In the genomic region with DNA sequence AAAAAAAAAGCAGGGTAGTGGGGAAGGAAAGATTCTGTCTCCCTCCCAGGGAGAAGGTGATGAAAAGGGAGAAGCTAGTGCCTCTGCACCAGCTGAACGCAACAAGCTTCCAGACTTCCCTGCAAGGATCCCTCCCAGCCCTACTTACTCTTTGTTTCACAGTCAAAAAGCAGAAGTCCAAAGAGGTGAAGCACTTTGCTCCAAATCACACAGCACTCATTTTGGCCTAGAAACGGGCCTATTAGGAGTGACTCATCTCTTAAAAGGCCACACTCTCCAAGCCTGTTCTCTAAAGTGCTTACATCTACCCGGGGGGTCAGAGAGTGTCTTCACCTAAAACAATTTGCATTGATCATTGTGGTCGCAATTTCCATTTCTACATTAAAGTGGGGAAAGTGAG, we compare ENCODE assay signal across 19 cellular contexts. TPM values are rescaled to one million over a fixed set of nuclear protein-coding genes. Genes with fewer than 3 reads are reported as not detected.
DNase-seq lines count a peak whose midpoint lies in the region; ATAC-seq and TF ChIP-seq lines count a peak whose summit lies in the region.
"Had no signal": no experiment of that assay in that cellular context is flagged by ENCODE, and none has a peak within 500 bp of the region (broad histone marks: within the 10 kb centered on the region; RNA-seq: fewer than 3 reads in every experiment).

No MANE protein-coding gene starts in this region.

- ATAC-seq in GM23338 (peak; percentile 40; the same call in 2 of the 3 replicates), GM21786 (IDR thresholded peaks at IDR 0.05; ENCODE audit: unreplicated experiment) (no peak), GM19035 (IDR thresholded peaks at IDR 0.05; ENCODE audit: unreplicated experiment) (no peak)
- ATAC-seq: effector memory CD8-positive, alpha-beta T cell had no signal

- H4K20me1 ChIP-seq in GM23338 (replicated peaks; ENCODE audit: insufficient read depth) (no peaks in the 10 kb centered on the region), OCI-LY3 (ENCODE audit: insufficient read depth, low read length) (no peaks in the 10 kb centered on the region)

- no peak overlapping the region for H3K27ac ChIP-seq in GM23338 (ENCODE audit: low read depth)
- H3K27ac ChIP-seq in OCI-LY3 (ENCODE audit: low read length) = no peak overlapping the region
- H3K27ac ChIP-seq: HL-60, KMS-11, thoracic aorta had no signal

- H3K4me1 ChIP-seq in GM23338 (ENCODE audit: insufficient read depth) (no peaks in the 10 kb centered on the region; the same call in 1 of the 2 replicates), OCI-LY3 (ENCODE audit: low read length) (peaks cover 27% of the 10 kb centered on the region)

- no peaks in the 10 kb centered on the region for H3K27me3 Mint-ChIP-seq in GM23338 (ENCODE audit: insufficient read depth, low read depth, poor library complexity)

- H3K9me3 Mint-ChIP-seq in GM23338 = 0 out of 3 replicates have a peak, but pooled peaks cover 4% of the 10 kb centered on the region
- H3K9me3 Mint-ChIP-seq: activated T-helper 1 cell treated with anti-CD3 and anti-CD28 coated beads, Interleukin-12 subunit alpha, Interleukin-12 subunit beta, Interleukin-2, Interleukin-4 antibody, amounts not matched to agents 30 ng/mL and 10 ng/mL and 1 ng/mL, durations not matched to agents 14 hours and 24 hours and 36 hours; effector memory CD8-positive, alpha-beta T cell had no signal

- no peaks in the 10 kb centered on the region for H3F3A ChIP-seq in GM23338 (replicated peaks; ENCODE audit: low read depth)

- no peaks in the 10 kb centered on the region for H3K79me2 ChIP-seq in GM23338 (replicated peaks; ENCODE audit: insufficient read depth)
- no peaks in the 10 kb centered on the region for H3K79me2 ChIP-seq in OCI-LY3 (ENCODE audit: low read length)

- no peak overlapping the region for H3K27ac Mint-ChIP-seq in GM23338
- H3K27ac Mint-ChIP-seq: effector memory CD8-positive, alpha-beta T cell had no signal

- H3K4me2 ChIP-seq in GM23338 (no peak overlapping the region), OCI-LY3 (ENCODE audit: low read length) (peak overlapping the region; percentile 12)
- H3K4me2 ChIP-seq: KMS-11 had no signal

- DNase-seq in Daoy (ENCODE audit: low read depth) (peak; percentile 53), GM23338 (ENCODE audit: low spot score) (no peak), fibroblast of mammary gland (ENCODE audit: low read depth) (peak; percentile 27), amygdala (lab: John Stamatoyannopoulos, UW) (no peak), H7 (no peak)
- DNase-seq: Calu3; caudate nucleus; effector memory CD8-positive, alpha-beta T cell; left cardiac atrium; NCI-H1694 treated with DMSO at 0.1 percent for 48 hours; NCI-H446 treated with DMSO at 0.1 percent for 48 hours; stimulated activated CD4-positive, alpha-beta T cell treated with anti-CD3 and anti-CD28 coated beads, Interleukin-2, amount 100 ng/mL, for 48 hours had no signal

- peaks cover 19% of the 10 kb centered on the region for H3K4me1 Mint-ChIP-seq in GM23338

- H3K4me3 Mint-ChIP-seq in GM23338 = no peak overlapping the region
- H3K4me3 Mint-ChIP-seq: activated T-helper 1 cell treated with anti-CD3 and anti-CD28 coated beads, Interleukin-12 subunit alpha, Interleukin-12 subunit beta, Interleukin-2, Interleukin-4 antibody, amounts not matched to agents 30 ng/mL and 10 ng/mL and 1 ng/mL, durations not matched to agents 14 hours and 24 hours and 36 hours; effector memory CD8-positive, alpha-beta T cell had no signal

- H3K4me3 ChIP-seq in GM23338 (no peak overlapping the region), OCI-LY3 (ENCODE audit: low read length) (no peak overlapping the region), fibroblast of mammary gland (ENCODE audit: control insufficient read depth, low read depth, low read length) (no peak overlapping the region), H7 (ENCODE audit: insufficient read depth, low read depth, low read length) (no peak overlapping the region)
- H3K4me3 ChIP-seq: thoracic aorta had no signal

- H3K36me3 Mint-ChIP-seq in GM23338 (ENCODE audit: low read depth) = no peaks in the 10 kb centered on the region

- H3K9me3 ChIP-seq in OCI-LY3 (ENCODE audit: insufficient read depth, low read length) = no peaks in the 10 kb centered on the region
- H3K9me3 ChIP-seq: thoracic aorta had no signal

- H3K9me2 ChIP-seq in GM23338 (ENCODE audit: insufficient read depth) = no peaks in the 10 kb centered on the region

- H3K27me3 ChIP-seq in GM23338 (ENCODE audit: insufficient read depth) (no peaks in the 10 kb centered on the region), OCI-LY3 (ENCODE audit: low read depth, low read length) (0 out of 2 replicates have a peak, but pooled peaks cover 2% of the 10 kb centered on the region), H7 (ENCODE audit: control insufficient read depth, insufficient read depth, low read length) (no peaks in the 10 kb centered on the region)

- no peaks in the 10 kb centered on the region for H3K36me3 ChIP-seq in GM23338 (ENCODE audit: insufficient read depth)
- H3K36me3 ChIP-seq in OCI-LY3 (replicated peaks; ENCODE audit: low read depth, low read length) = no peaks in the 10 kb centered on the region
- no peaks in the 10 kb centered on the region for H3K36me3 ChIP-seq in H7 (replicated peaks; ENCODE audit: control insufficient read depth, insufficient read depth, low read length)
- H3K36me3 ChIP-seq: thoracic aorta had no signal

- H2AFZ ChIP-seq in GM23338 = no peak overlapping the region
- H2AFZ ChIP-seq in OCI-LY3 (ENCODE audit: low read depth, low read length) = no peak overlapping the region; the same call in 1 of the 2 replicates

- TF ChIP-seq CTCF in GM23338 (conservative IDR thresholded peaks at IDR 0.05; ENCODE audit: low read depth in 2 of 2) = no peak
- TF ChIP-seq CTCF in OCI-LY3 (IDR thresholded peaks at IDR 0.05; ENCODE audit: low read depth, low read length) = no peak
- no peak for TF ChIP-seq CTCF in fibroblast of mammary gland (conservative IDR thresholded peaks at IDR 0.05; ENCODE audit: control insufficient read depth, insufficient read depth, low read depth, low read length)

- no peak overlapping the region for H3K9ac ChIP-seq in OCI-LY3 (ENCODE audit: low read length)
- H3K9ac ChIP-seq: KMS-11 had no signal

TF ChIP-seq in GM23338, 12 proteins besides CTCF, POLR2A, EP300 and RAD21 (continues in another document):
- TF ChIP-seq ZNF331 (CRISPR knock-in tag; IDR thresholded peaks at IDR 0.05; ENCODE audit: low read depth) = no peak
- TF ChIP-seq, protein P1, sequence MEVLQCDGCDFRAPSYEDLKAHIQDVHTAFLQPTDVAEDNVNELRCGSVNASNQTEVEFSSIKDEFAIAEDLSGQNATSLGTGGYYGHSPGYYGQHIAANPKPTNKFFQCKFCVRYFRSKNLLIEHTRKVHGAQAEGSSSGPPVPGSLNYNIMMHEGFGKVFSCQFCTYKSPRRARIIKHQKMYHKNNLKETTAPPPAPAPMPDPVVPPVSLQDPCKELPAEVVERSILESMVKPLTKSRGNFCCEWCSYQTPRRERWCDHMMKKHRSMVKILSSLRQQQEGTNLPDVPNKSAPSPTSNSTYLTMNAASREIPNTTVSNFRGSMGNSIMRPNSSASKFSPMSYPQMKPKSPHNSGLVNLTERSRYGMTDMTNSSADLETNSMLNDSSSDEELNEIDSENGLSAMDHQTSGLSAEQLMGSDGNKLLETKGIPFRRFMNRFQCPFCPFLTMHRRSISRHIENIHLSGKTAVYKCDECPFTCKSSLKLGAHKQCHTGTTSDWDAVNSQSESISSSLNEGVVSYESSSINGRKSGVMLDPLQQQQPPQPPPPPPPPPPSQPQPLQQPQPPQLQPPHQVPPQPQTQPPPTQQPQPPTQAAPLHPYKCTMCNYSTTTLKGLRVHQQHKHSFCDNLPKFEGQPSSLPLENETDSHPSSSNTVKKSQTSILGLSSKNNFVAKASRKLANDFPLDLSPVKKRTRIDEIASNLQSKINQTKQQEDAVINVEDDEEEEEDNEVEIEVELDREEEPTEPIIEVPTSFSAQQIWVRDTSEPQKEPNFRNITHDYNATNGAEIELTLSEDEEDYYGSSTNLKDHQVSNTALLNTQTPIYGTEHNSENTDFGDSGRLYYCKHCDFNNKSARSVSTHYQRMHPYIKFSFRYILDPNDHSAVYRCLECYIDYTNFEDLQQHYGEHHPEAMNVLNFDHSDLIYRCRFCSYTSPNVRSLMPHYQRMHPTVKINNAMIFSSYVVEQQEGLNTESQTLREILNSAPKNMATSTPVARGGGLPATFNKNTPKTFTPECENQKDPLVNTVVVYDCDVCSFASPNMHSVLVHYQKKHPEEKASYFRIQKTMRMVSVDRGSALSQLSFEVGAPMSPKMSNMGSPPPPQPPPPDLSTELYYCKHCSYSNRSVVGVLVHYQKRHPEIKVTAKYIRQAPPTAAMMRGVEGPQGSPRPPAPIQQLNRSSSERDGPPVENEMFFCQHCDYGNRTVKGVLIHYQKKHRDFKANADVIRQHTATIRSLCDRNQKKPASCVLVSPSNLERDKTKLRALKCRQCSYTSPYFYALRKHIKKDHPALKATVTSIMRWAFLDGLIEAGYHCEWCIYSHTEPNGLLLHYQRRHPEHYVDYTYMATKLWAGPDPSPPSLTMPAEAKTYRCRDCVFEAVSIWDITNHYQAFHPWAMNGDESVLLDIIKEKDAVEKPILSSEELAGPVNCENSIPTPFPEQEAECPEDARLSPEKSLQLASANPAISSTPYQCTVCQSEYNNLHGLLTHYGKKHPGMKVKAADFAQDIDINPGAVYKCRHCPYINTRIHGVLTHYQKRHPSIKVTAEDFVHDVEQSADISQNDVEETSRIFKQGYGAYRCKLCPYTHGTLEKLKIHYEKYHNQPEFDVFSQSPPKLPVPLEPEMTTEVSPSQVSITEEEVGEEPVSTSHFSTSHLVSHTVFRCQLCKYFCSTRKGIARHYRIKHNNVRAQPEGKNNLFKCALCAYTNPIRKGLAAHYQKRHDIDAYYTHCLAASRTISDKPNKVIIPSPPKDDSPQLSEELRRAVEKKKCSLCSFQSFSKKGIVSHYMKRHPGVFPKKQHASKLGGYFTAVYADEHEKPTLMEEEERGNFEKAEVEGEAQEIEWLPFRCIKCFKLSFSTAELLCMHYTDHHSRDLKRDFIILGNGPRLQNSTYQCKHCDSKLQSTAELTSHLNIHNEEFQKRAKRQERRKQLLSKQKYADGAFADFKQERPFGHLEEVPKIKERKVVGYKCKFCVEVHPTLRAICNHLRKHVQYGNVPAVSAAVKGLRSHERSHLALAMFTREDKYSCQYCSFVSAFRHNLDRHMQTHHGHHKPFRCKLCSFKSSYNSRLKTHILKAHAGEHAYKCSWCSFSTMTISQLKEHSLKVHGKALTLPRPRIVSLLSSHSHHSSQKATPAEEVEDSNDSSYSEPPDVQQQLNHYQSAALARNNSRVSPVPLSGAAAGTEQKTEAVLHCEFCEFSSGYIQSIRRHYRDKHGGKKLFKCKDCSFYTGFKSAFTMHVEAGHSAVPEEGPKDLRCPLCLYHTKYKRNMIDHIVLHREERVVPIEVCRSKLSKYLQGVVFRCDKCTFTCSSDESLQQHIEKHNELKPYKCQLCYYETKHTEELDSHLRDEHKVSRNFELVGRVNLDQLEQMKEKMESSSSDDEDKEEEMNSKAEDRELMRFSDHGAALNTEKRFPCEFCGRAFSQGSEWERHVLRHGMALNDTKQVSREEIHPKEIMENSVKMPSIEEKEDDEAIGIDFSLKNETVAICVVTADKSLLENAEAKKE (CRISPR knock-in tag; IDR thresholded peaks at IDR 0.05) = no peak

RNA-seq across cellular contexts. Expression of a gene that starts 17.7 kb away (rescaled TPM):
- 2.5 and 4.8 TPM in 2 replicates for total RNA-seq in Daoy (2014; rRNA removed; shearing (Covaris generic))
- 24.9 and 25.3 TPM in 2 replicates for total RNA-seq in GM23338 (2014; rRNA removed; shearing (Covaris generic))
- 6.0 and 6.4 TPM in 2 replicates for polyA plus RNA-seq in GM23338 (2016; fragmentation: Nextera tagmentation; extraction: Ambion mirVana)
- 7.1 and 12.1 TPM in 2 replicates for total RNA-seq in H7 (2014; rRNA removed; shearing (Covaris generic))

Comparison
In these comparisons a context has a peak if more than half of its experiments do, and no peak if none do; other contexts are left out.
1. DNase-seq: peak in Daoy (single experiment) and fibroblast of mammary gland (single experiment); none in GM23338 (single experiment), amygdala (0 of 56) and H7 (single experiment).